12 cellular contexts compared by ENCODE assay signal in genomic region chr22:40853330-40853729, GRCh38. TPM values are rescaled to one million over a fixed set of nuclear protein-coding genes. Genes with fewer than 3 reads are reported as not detected.
DNase-seq lines count a peak whose midpoint lies in the region; ATAC-seq, FAIRE-seq and TF ChIP-seq lines count a peak whose summit lies in the region.
"Had no signal": no experiment of that assay in that cellular context is flagged by ENCODE, and none has a peak within 500 bp of the region (broad histone marks: within the 10 kb centered on the region; RNA-seq: fewer than 3 reads in every experiment).

No MANE protein-coding gene starts in this region.

- no peak overlapping the region for H3K4ac ChIP-seq in mesendoderm (ENCODE audit: low read depth, low read length)

- no peak overlapping the region for H3K56ac ChIP-seq in mesendoderm (ENCODE audit: low read length)

- TF ChIP-seq EP300 in transverse colon (IDR thresholded peaks at IDR 0.05; ENCODE audit: low read depth) = no peak

- H3K23ac ChIP-seq in mesendoderm (ENCODE audit: low read length) = no peak overlapping the region

- in situ Hi-C loops in transverse colon (cut with MboI; ENCODE audit: low pct_ligation_motif_present in 1 of 4, low pct_unique_long_range_greater_than_20kb in 1 of 4, low sequenced_read_pairs in 3 of 4) = no loop called here

- H2BK5ac ChIP-seq in mesendoderm (ENCODE audit: low read length) = no peak overlapping the region

- H3K9me3 Mint-ChIP-seq in activated naive CD4-positive, alpha-beta T cell treated with anti-CD3 and anti-CD28 coated beads for 36 hours = no peaks in the 10 kb centered on the region
- H3K9me3 Mint-ChIP-seq in activated T-helper 17 cell treated with anti-CD3 and anti-CD28 coated beads, Interleukin-2, amount 50 U/mL, for 72 hours = no peaks in the 10 kb centered on the region

- intact Hi-C loops in activated naive CD4-positive, alpha-beta T cell treated with anti-CD3 and anti-CD28 coated beads for 36 hours (cut with micrococcal nuclease) = loop anchor here (10.0 kb wide), 1 partner anchor 591 kb away; the partner anchor contains the start of gene TOB2
- intact Hi-C loops in transverse colon (cut with DNase I; ENCODE audit: low total_unique reads) = no loop called here

- H3K18ac ChIP-seq in mesendoderm (ENCODE audit: low read length) = no peak overlapping the region

- H3K36me3 ChIP-seq in mesendoderm (ENCODE audit: control insufficient read depth, insufficient read depth, low read length) (no peaks in the 10 kb centered on the region), transverse colon (peaks cover 0 to 10% (median 3%) of the 10 kb centered on the region in 4 donors)

- no peak overlapping the region for H3K4me2 ChIP-seq in mesendoderm (ENCODE audit: low read length)

- H3K27me3 ChIP-seq in mesendoderm (ENCODE audit: insufficient read depth, low read length, poor library complexity) = no peaks in the 10 kb centered on the region
- no peaks in the 10 kb centered on the region for H3K27me3 ChIP-seq in transverse colon
- H3K27me3 ChIP-seq: vagina had no signal

- H3K79me1 ChIP-seq in mesendoderm (ENCODE audit: low read length) = peaks cover 10% of the 10 kb centered on the region

- H3K9me3 ChIP-seq in transverse colon = no peaks in the 10 kb centered on the region
- H3K9me3 ChIP-seq: vagina had no signal

- POLR2A ChIA-PET in GM10248 (lab: Yijun Ruan, JAX) = no interaction called here

- H3K27me3 Mint-ChIP-seq in activated naive CD4-positive, alpha-beta T cell treated with anti-CD3 and anti-CD28 coated beads for 36 hours (ENCODE audit: low read depth) = no peaks in the 10 kb centered on the region
- no peaks in the 10 kb centered on the region for H3K27me3 Mint-ChIP-seq in activated T-helper 17 cell treated with anti-CD3 and anti-CD28 coated beads, Interleukin-2, amount 50 U/mL, for 72 hours

- no peak overlapping the region for H2BK15ac ChIP-seq in mesendoderm (replicated peaks; ENCODE audit: low read depth)

- peaks cover 56% of the 10 kb centered on the region for H3K4me1 Mint-ChIP-seq in activated naive CD4-positive, alpha-beta T cell treated with anti-CD3 and anti-CD28 coated beads for 36 hours (ENCODE audit: low read depth)
- peaks cover 19% of the 10 kb centered on the region for H3K4me1 Mint-ChIP-seq in activated T-helper 17 cell treated with anti-CD3 and anti-CD28 coated beads, Interleukin-2, amount 50 U/mL, for 72 hours

- no CpG with 5 or more reads among the region's 1 CpG for WGBS in mesendoderm (ENCODE audit: extremely low coverage, insufficient coverage, low lambda C conversion rate)
- 58 to 62% methylated on average over 1 of the region's 1 CpG for whole genome bisulfite sequencing in transverse colon (ENCODE audit: low coverage in 1 of 2), 2 donors

- no peaks in the 10 kb centered on the region for H3K4me1 ChIP-seq in mesendoderm (ENCODE audit: control insufficient read depth, low read depth, low read length)
- H3K4me1 ChIP-seq in transverse colon = peaks cover 36 to 59% (median 40%) of the 10 kb centered on the region in 4 donors

- DNase-seq in activated naive CD4-positive, alpha-beta T cell treated with anti-CD3 and anti-CD28 coated beads for 36 hours = no peak
- no peak for DNase-seq in activated naive CD4-positive, alpha-beta T cell treated with Interleukin-2 at 50 U/mL for 16 hours
- no peak for DNase-seq in mesendoderm
- no peak for DNase-seq in transverse colon
- DNase-seq in GM12891 (ENCODE audit: insufficient read length, low spot score) = no peak
- no peak for DNase-seq in GM10248 (ENCODE audit: extremely low spot score)
- DNase-seq: caudate nucleus, head of caudate nucleus had no signal

- H3K4me3 Mint-ChIP-seq in activated naive CD4-positive, alpha-beta T cell treated with anti-CD3 and anti-CD28 coated beads for 36 hours = peak overlapping the region; percentile 39
- H3K4me3 Mint-ChIP-seq in activated T-helper 17 cell treated with anti-CD3 and anti-CD28 coated beads, Interleukin-2, amount 50 U/mL, for 72 hours = peak overlapping the region; percentile 99

- H3K4me3 ChIP-seq in mesendoderm (ENCODE audit: low read length) (no peak overlapping the region), transverse colon (no peak overlapping the region)

- no peak for FAIRE-seq in GM12891 (lab: Jason Lieb, UNC)

- H3K36me3 Mint-ChIP-seq in activated naive CD4-positive, alpha-beta T cell treated with anti-CD3 and anti-CD28 coated beads for 36 hours (ENCODE audit: low read depth) = peaks cover 15% of the 10 kb centered on the region
- H3K36me3 Mint-ChIP-seq in activated T-helper 17 cell treated with anti-CD3 and anti-CD28 coated beads, Interleukin-2, amount 50 U/mL, for 72 hours (ENCODE audit: low read depth) = peaks cover 85% of the 10 kb centered on the region

- H3K27ac ChIP-seq in mesendoderm (ENCODE audit: low read depth, low read length) (no peak overlapping the region), transverse colon (peak overlapping the region in 3 of 4 donors; percentile 96 to 99 (median 97))

- H3K27ac Mint-ChIP-seq in activated naive CD4-positive, alpha-beta T cell treated with anti-CD3 and anti-CD28 coated beads for 36 hours = no peak overlapping the region
- peak overlapping the region; percentile 100 for H3K27ac Mint-ChIP-seq in activated T-helper 17 cell treated with anti-CD3 and anti-CD28 coated beads, Interleukin-2, amount 50 U/mL, for 72 hours

- H3K79me2 ChIP-seq in mesendoderm (ENCODE audit: control insufficient read depth, insufficient read depth, low read length) = peaks cover 71% of the 10 kb centered on the region

- no peak overlapping the region for H4K5ac ChIP-seq in mesendoderm (ENCODE audit: low read length)

- no peak overlapping the region for H4K8ac ChIP-seq in mesendoderm (ENCODE audit: low read depth, low read length)

- CTCF ChIA-PET in activated naive CD4-positive, alpha-beta T cell treated with anti-CD3 and anti-CD28 coated beads for 36 hours (lab: Charles Lee) = no interaction called here
- CTCF ChIA-PET in GM10248 (lab: Yijun Ruan, JAX) = interaction anchor here (1.1 to 1.8 kb wide), 4 partner anchors 19 to 69 kb away, joined by 3 to 10 read pairs (median 4); no protein-coding TSS in a partner anchor

- TF ChIP-seq CTCF in transverse colon (IDR thresholded peaks at IDR 0.05) (no peak), GM10248 (IDR thresholded peaks at IDR 0.05; ENCODE audit: control extremely low read depth, extremely low read depth, low read depth, missing control alignments) (no peak)

- peak overlapping the region; percentile 2 for H3K9ac ChIP-seq in mesendoderm (ENCODE audit: low read length)

- no peak overlapping the region for H2BK120ac ChIP-seq in mesendoderm (ENCODE audit: low read depth, low read length)

- H2AK5ac ChIP-seq in mesendoderm (ENCODE audit: low read length) = no peak overlapping the region

- ATAC-seq in activated T-helper 17 cell treated with anti-CD3 and anti-CD28 coated beads, Interleukin-2, amount 50 U/mL, for 72 hours (replicated peaks) = no peak
- ATAC-seq in GM18867 (IDR thresholded peaks at IDR 0.05; ENCODE audit: unreplicated experiment) = no peak
- ATAC-seq: Right ventricle myocardium inferior had no signal

- TF ChIP-seq POLR2A in transverse colon (IDR thresholded peaks at IDR 0.05) = no peak
- TF ChIP-seq POLR2A in GM12891 (IDR thresholded peaks at IDR 0.05; ENCODE audit: low read depth, low read length) = no peak

TF ChIP-seq in GM12891, 5 proteins besides CTCF, POLR2A, EP300 and RAD21:
- no peak for TF ChIP-seq PAX5 (IDR thresholded peaks at IDR 0.05; ENCODE audit: insufficient read depth, low read length, severe bottlenecking)
- TF ChIP-seq POLR2AphosphoS5 (IDR thresholded peaks at IDR 0.05; ENCODE audit: low read depth, low read length) = no peak
- no peak for TF ChIP-seq TAF1 (IDR thresholded peaks at IDR 0.05; ENCODE audit: low read depth, low read length)
- TF ChIP-seq POU2F2 (IDR thresholded peaks at IDR 0.05; ENCODE audit: low read depth, low read length) = no peak
- TF ChIP-seq SPI1 (IDR thresholded peaks at IDR 0.05; ENCODE audit: low read depth, low read length) = no peak

RNA-seq across cellular contexts. Expression of gene ST13, which starts 3.1 kb away (rescaled TPM):
- 100 to 1,000 TPM; 240 to 254 TPM for total RNA-seq in activated naive CD4-positive, alpha-beta T cell treated with anti-CD3 and anti-CD28 coated beads for 36 hours
- 100 to 1,000 TPM; 224 to 229 TPM for total RNA-seq in activated T-helper 17 cell treated with anti-CD3 and anti-CD28 coated beads, Interleukin-2, amount 50 U/mL, for 72 hours
- polyA plus RNA-seq in mesendoderm (2013, experiment 1 of 2) = 270 TPM
- polyA plus RNA-seq in mesendoderm (2013, experiment 2 of 2) = 271 TPM
- 100 to 1,000 TPM in 2 of 4 donors, 10 to 100 TPM in 2; 39.6 to 113 (median 79.7) TPM for total RNA-seq in transverse colon
- 273 TPM for polyA plus RNA-seq in GM12891 (2012; ENCODE audit: low read depth, missing spikeins)

RNA-seq across cellular contexts. Expression of gene XPNPEP3, which starts 3.6 kb away (rescaled TPM):
- 10 to 100 TPM; 15.7 to 19.6 TPM for total RNA-seq in activated naive CD4-positive, alpha-beta T cell treated with anti-CD3 and anti-CD28 coated beads for 36 hours
- 10 to 100 TPM; 11.9 to 15.7 TPM for total RNA-seq in activated T-helper 17 cell treated with anti-CD3 and anti-CD28 coated beads, Interleukin-2, amount 50 U/mL, for 72 hours
- polyA plus RNA-seq in mesendoderm (2013, experiment 1 of 2) = 10.1 TPM
- 10.6 TPM for polyA plus RNA-seq in mesendoderm (2013, experiment 2 of 2)
- 10 to 100 TPM in 1 of 4 donors, 1 to 10 TPM in 3; 5.8 to 14.1 (median 7.8) TPM for total RNA-seq in transverse colon
- 4.0 TPM for polyA plus RNA-seq in GM12891 (2012; ENCODE audit: low read depth, missing spikeins)

RNA-seq across cellular contexts. Expression of gene DNAJB7, which starts 8.6 kb away (rescaled TPM):
- total RNA-seq in activated naive CD4-positive, alpha-beta T cell treated with anti-CD3 and anti-CD28 coated beads for 36 hours = not detected
- not detected for total RNA-seq in activated T-helper 17 cell treated with anti-CD3 and anti-CD28 coated beads, Interleukin-2, amount 50 U/mL, for 72 hours
- polyA plus RNA-seq in mesendoderm (2013, experiment 1 of 2) = not detected
- polyA plus RNA-seq in mesendoderm (2013, experiment 2 of 2) = not detected
- total RNA-seq in transverse colon = 10 to 100 TPM in 1 of 4 donors, under 1 TPM in 2, not detected in 1; 0.55 to 24.9 (median 0.64) TPM
- polyA plus RNA-seq in GM12891 (2012; ENCODE audit: low read depth, missing spikeins) = 0.08 TPM
- total RNA-seq: Right ventricle myocardium inferior, vagina had no signal

RNA-seq across cellular contexts. Expression of gene SLC25A17, which starts 34.2 kb away (rescaled TPM):
- 10 to 100 TPM; 23.0 to 24.6 TPM for total RNA-seq in activated naive CD4-positive, alpha-beta T cell treated with anti-CD3 and anti-CD28 coated beads for 36 hours
- 10 to 100 TPM; 19.4 to 40.9 TPM for total RNA-seq in activated T-helper 17 cell treated with anti-CD3 and anti-CD28 coated beads, Interleukin-2, amount 50 U/mL, for 72 hours
- polyA plus RNA-seq in mesendoderm (2013, experiment 1 of 2) = 29.0 TPM
- 28.7 TPM for polyA plus RNA-seq in mesendoderm (2013, experiment 2 of 2)
- 10 to 100 TPM in 3 of 4 donors, 1 to 10 TPM in 1; 8.0 to 20.2 (median 12.5) TPM for total RNA-seq in transverse colon
- 28.4 TPM for polyA plus RNA-seq in GM12891 (2012; ENCODE audit: low read depth, missing spikeins)
